Comparison of ENCODE assay signal across 2 cellular contexts in genomic region chr13:31209172-31209818, GRCh38.
A peak's percentile ranks its signal among the peaks of the same experiment; 100 is the strongest.
TF ChIP-seq lines count a peak whose summit lies in the region.

No MANE protein-coding gene starts in this region.

TF ChIP-seq in IMR-90, 13 proteins besides CTCF, POLR2A, EP300 and RAD21:
- TF ChIP-seq SMC3 (IDR thresholded peaks at IDR 0.05; ENCODE audit: low read depth, low read length) (no peak), MAZ (IDR thresholded peaks at IDR 0.05; ENCODE audit: borderline replicate concordance, low read depth, low read length) (no peak), USF2 (IDR thresholded peaks at IDR 0.05; ENCODE audit: low read depth, low read length) (no peak), MAFK (IDR thresholded peaks at IDR 0.05; ENCODE audit: low read depth, low read length) (no peak), ELK1 (IDR thresholded peaks at IDR 0.05; ENCODE audit: borderline replicate concordance, low read depth, low read length) (no peak), CEBPB (IDR thresholded peaks at IDR 0.05; ENCODE audit: low read depth, low read length) (no peak), FOS (IDR thresholded peaks at IDR 0.05; ENCODE audit: low read depth, low read length) (no peak), RFX5 (IDR thresholded peaks at IDR 0.05; ENCODE audit: low read depth, low read length) (no peak), MXI1 (IDR thresholded peaks at IDR 0.05; ENCODE audit: borderline replicate concordance, low read depth, low read length) (no peak), CHD1 (IDR thresholded peaks at IDR 0.05; ENCODE audit: low read depth, low read length) (no peak), NFE2L2 (IDR thresholded peaks at IDR 0.05; ENCODE audit: low read depth, low read length) (no peak), RCOR1 (IDR thresholded peaks at IDR 0.05; ENCODE audit: insufficient replicate concordance, low read length) (no peak), BHLHE40 (IDR thresholded peaks at IDR 0.05; ENCODE audit: low read depth, low read length) (no peak)

TF ChIP-seq in SK-N-SH, 30 proteins besides CTCF, POLR2A, EP300 and RAD21:
- TF ChIP-seq ZBTB33 (IDR thresholded peaks at IDR 0.05; ENCODE audit: borderline replicate concordance, low read depth) (no peak), USF2 (IDR thresholded peaks at IDR 0.05; ENCODE audit: borderline replicate concordance, low read depth, low read length) (no peak), RFX5 (IDR thresholded peaks at IDR 0.05; ENCODE audit: low read length) (no peak; the same call in 1 of the 2 replicates), CHD2 (IDR thresholded peaks at IDR 0.05; ENCODE audit: low read length, partially characterized antibody) (peak; percentile 14), FOXM1 (IDR thresholded peaks at IDR 0.05; ENCODE audit: low read depth) (no peak), POLR2AphosphoS5 (IDR thresholded peaks at IDR 0.05; ENCODE audit: low read depth, low read length) (no peak), GATA2 (CRISPR knock-in tag; IDR thresholded peaks at IDR 0.05) (no peak), EZH2phosphoT487 (IDR thresholded peaks at IDR 0.05; ENCODE audit: borderline replicate concordance, low read depth) (no peak), NFIC (IDR thresholded peaks at IDR 0.05; ENCODE audit: borderline replicate concordance) (peak; percentile 34; the same call in 1 of the 2 replicates), TCF12 (IDR thresholded peaks at IDR 0.05) (peak; percentile 47), PBX3 (IDR thresholded peaks at IDR 0.05) (no peak), IRF3 (IDR thresholded peaks at IDR 0.05; ENCODE audit: low read depth, low read length) (no peak), MXI1 (IDR thresholded peaks at IDR 0.05; ENCODE audit: low read depth, low read length) (peak; percentile 68), FOSL2 (IDR thresholded peaks at IDR 0.05; ENCODE audit: borderline replicate concordance, low read depth) (no peak), RCOR1 (IDR thresholded peaks at IDR 0.05; ENCODE audit: low read length) (no peak)
